In the genomic region with DNA sequence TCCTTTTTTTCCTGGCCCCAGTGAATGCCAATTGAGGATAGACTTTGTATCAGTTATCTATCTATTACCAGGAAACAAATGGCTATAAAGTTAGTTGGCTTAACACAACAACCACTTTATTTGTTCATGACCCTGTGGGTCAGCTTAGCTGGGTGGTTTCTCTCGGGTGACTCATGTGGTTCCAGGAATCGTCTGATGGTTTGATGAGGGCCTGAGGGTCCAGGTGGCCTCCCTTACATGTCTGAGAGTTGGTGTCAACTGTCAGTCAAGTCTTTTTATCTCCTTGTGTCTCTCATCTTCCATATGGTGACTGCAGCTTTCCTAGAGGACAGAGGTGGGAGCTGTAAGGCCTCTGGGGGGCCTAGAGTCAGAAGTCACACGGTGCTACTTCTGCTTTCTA, we compare ENCODE assay signal across 17 cellular contexts. TPM values are rescaled to one million over a fixed set of nuclear protein-coding genes. Genes with fewer than 3 reads are reported as not detected.
DNase-seq lines count a peak whose midpoint lies in the region; ATAC-seq and TF ChIP-seq lines count a peak whose summit lies in the region.
"Had no signal": no experiment of that assay in that cellular context is flagged by ENCODE, and none has a peak within 500 bp of the region (broad histone marks: within the 10 kb centered on the region; RNA-seq: fewer than 3 reads in every experiment).

No MANE protein-coding gene starts in this region.

- DNase-seq in stimulated activated naive CD8-positive, alpha-beta T cell treated with anti-CD3 and anti-CD28 coated beads, Interleukin-15, amount 100 ng/mL, for 72 hours: no peak
- peak; percentile 57 for DNase-seq in RPMI7951 (ENCODE audit: low read depth)
- DNase-seq in mucosa of descending colon: no peak
- DNase-seq in effector CD4-positive, alpha-beta T cell: no peak
- no peak for DNase-seq in NCI-H1048 (lab: John Stamatoyannopoulos, UW)
- DNase-seq: Caco-2, DMS79, H7, NCI-H1092, NCI-H1694 treated with DMSO at 0.1 percent for 48 hours, NCI-H69, SIG-M5 had no signal

- H3K36me3 Mint-ChIP-seq in stimulated activated naive CD8-positive, alpha-beta T cell treated with anti-CD3 and anti-CD28 coated beads, Interleukin-15, Interleukin-2, amounts not matched to agents 100 ng/mL and 50 ng/mL, for 24 hours (ENCODE audit: low read depth): no peaks in the 10 kb centered on the region
- H3K36me3 Mint-ChIP-seq: CD14-positive monocyte had no signal

- intact Hi-C loops in mucosa of descending colon (cut with DNase I, micrococcal nuclease): no loop called here

- no peaks in the 10 kb centered on the region for H3K27me3 Mint-ChIP-seq in stimulated activated naive CD8-positive, alpha-beta T cell treated with anti-CD3 and anti-CD28 coated beads, Interleukin-15, Interleukin-2, amounts not matched to agents 100 ng/mL and 50 ng/mL, for 24 hours
- H3K27me3 Mint-ChIP-seq in stimulated activated naive CD8-positive, alpha-beta T cell treated with anti-CD3 and anti-CD28 coated beads, Interleukin-15, amount 100 ng/mL, for 72 hours: peaks cover 4% of the 10 kb centered on the region

- H3K27ac Mint-ChIP-seq in stimulated activated naive CD8-positive, alpha-beta T cell treated with anti-CD3 and anti-CD28 coated beads, Interleukin-15, Interleukin-2, amounts not matched to agents 100 ng/mL and 50 ng/mL, for 24 hours: peak overlapping the region; percentile 63
- H3K27ac Mint-ChIP-seq in stimulated activated naive CD8-positive, alpha-beta T cell treated with anti-CD3 and anti-CD28 coated beads, Interleukin-15, amount 100 ng/mL, for 72 hours: no peak overlapping the region
- H3K27ac Mint-ChIP-seq: CD14-positive monocyte had no signal

- no peak for ATAC-seq in stimulated activated naive CD8-positive, alpha-beta T cell treated with anti-CD3 and anti-CD28 coated beads, Interleukin-15, amount 100 ng/mL, for 72 hours
- peak; percentile 70 for ATAC-seq in mucosa of descending colon
- ATAC-seq in GM21737 (IDR thresholded peaks at IDR 0.05; ENCODE audit: unreplicated experiment): no peak

- no peaks in the 10 kb centered on the region for H3K4me1 ChIP-seq in mucosa of descending colon (ENCODE audit: low read depth)
- H3K4me1 ChIP-seq: A549, Caco-2 had no signal

- H3K4me1 Mint-ChIP-seq in stimulated activated naive CD8-positive, alpha-beta T cell treated with anti-CD3 and anti-CD28 coated beads, Interleukin-15, Interleukin-2, amounts not matched to agents 100 ng/mL and 50 ng/mL, for 24 hours (ENCODE audit: low read depth): peaks cover 7% of the 10 kb centered on the region
- peaks cover 12% of the 10 kb centered on the region for H3K4me1 Mint-ChIP-seq in stimulated activated naive CD8-positive, alpha-beta T cell treated with anti-CD3 and anti-CD28 coated beads, Interleukin-15, amount 100 ng/mL, for 72 hours

- no peaks in the 10 kb centered on the region for H3K9me3 Mint-ChIP-seq in stimulated activated naive CD8-positive, alpha-beta T cell treated with anti-CD3 and anti-CD28 coated beads, Interleukin-15, Interleukin-2, amounts not matched to agents 100 ng/mL and 50 ng/mL, for 24 hours
- H3K9me3 Mint-ChIP-seq in stimulated activated naive CD8-positive, alpha-beta T cell treated with anti-CD3 and anti-CD28 coated beads, Interleukin-15, amount 100 ng/mL, for 72 hours: no peaks in the 10 kb centered on the region

- no peak for TF ChIP-seq CTCF in mucosa of descending colon (IDR thresholded peaks at IDR 0.05)

- H3K4me3 Mint-ChIP-seq in stimulated activated naive CD8-positive, alpha-beta T cell treated with anti-CD3 and anti-CD28 coated beads, Interleukin-15, Interleukin-2, amounts not matched to agents 100 ng/mL and 50 ng/mL, for 24 hours: no peak overlapping the region
- H3K4me3 Mint-ChIP-seq in stimulated activated naive CD8-positive, alpha-beta T cell treated with anti-CD3 and anti-CD28 coated beads, Interleukin-15, amount 100 ng/mL, for 72 hours: no peak overlapping the region
- H3K4me3 Mint-ChIP-seq: CD14-positive monocyte had no signal

- no peaks in the 10 kb centered on the region for H3K36me3 ChIP-seq in mucosa of descending colon (ENCODE audit: low read depth)

- H3K4me3 ChIP-seq in mucosa of descending colon: no peak overlapping the region
- H3K4me3 ChIP-seq: A549 had no signal

- H3K9me3 ChIP-seq in mucosa of descending colon: no peaks in the 10 kb centered on the region
- H3K9me3 ChIP-seq: A549, Caco-2 had no signal

RNA-seq across cellular contexts. Expression of gene MAPK8, which starts 15.3 kb away (rescaled TPM):
- 40.1 and 46.7 TPM in 2 replicates for total RNA-seq in RPMI7951 (2014; rRNA removed; shearing (Covaris generic))
- total RNA-seq in mucosa of descending colon: 10 to 100 TPM; 47.1 to 56.4 (median 53.5) TPM

RNA-seq across cellular contexts. Expression of gene FRMPD2, which starts 16.7 kb away (rescaled TPM):
- total RNA-seq in RPMI7951 (2014; rRNA removed; shearing (Covaris generic)): not detected in 2 replicates
- under 1 TPM in 2 of 3 donors, not detected in 1; 0.35 to 0.73 TPM for total RNA-seq in mucosa of descending colon
- total RNA-seq: Caco-2, H7, LHCN-M2 had no signal
